Comparison of ENCODE assay signal across 2 cellular contexts in the genomic region with DNA sequence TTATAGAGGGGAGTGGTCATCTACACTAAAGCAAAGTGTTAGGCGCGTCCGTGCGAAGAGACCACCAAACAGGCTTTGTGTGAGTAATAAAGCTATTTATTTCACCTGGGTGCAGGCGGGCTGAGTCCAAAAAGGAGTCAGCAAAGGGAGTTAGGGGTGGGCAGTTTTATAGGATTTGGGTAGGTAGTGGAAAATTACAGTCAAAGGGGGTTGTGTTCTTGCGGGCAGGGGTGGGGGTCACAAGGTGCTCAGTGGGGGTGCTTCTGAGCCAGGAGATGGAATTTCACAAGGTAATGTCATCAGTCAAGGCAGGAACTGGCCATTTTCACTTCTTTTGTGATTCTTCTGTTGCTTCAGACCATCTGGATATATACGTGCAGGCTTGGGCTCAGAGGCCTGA.
TF ChIP-seq lines count a peak whose summit lies in the region.

No MANE protein-coding gene starts in this region.

TF ChIP-seq in HCT116, 20 proteins besides CTCF, POLR2A, EP300 and RAD21 (continued from another document):
- no peak for TF ChIP-seq JUND (IDR thresholded peaks at IDR 0.05)
- TF ChIP-seq EGR1 (IDR thresholded peaks at IDR 0.05; ENCODE audit: low read depth): no peak
- TF ChIP-seq ZFX (IDR thresholded peaks at IDR 0.05): no peak
- TF ChIP-seq, protein P1, sequence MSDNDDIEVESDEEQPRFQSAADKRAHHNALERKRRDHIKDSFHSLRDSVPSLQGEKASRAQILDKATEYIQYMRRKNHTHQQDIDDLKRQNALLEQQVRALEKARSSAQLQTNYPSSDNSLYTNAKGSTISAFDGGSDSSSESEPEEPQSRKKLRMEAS (IDR thresholded peaks at IDR 0.05): no peak
- TF ChIP-seq CBX3 (IDR thresholded peaks at IDR 0.05; ENCODE audit: low read depth): no peak
- TF ChIP-seq ELF1 (IDR thresholded peaks at IDR 0.05; ENCODE audit: borderline replicate concordance, low read depth): no peak
- TF ChIP-seq SP1 (IDR thresholded peaks at IDR 0.05; ENCODE audit: low read depth): no peak
- TF ChIP-seq, protein P2, sequence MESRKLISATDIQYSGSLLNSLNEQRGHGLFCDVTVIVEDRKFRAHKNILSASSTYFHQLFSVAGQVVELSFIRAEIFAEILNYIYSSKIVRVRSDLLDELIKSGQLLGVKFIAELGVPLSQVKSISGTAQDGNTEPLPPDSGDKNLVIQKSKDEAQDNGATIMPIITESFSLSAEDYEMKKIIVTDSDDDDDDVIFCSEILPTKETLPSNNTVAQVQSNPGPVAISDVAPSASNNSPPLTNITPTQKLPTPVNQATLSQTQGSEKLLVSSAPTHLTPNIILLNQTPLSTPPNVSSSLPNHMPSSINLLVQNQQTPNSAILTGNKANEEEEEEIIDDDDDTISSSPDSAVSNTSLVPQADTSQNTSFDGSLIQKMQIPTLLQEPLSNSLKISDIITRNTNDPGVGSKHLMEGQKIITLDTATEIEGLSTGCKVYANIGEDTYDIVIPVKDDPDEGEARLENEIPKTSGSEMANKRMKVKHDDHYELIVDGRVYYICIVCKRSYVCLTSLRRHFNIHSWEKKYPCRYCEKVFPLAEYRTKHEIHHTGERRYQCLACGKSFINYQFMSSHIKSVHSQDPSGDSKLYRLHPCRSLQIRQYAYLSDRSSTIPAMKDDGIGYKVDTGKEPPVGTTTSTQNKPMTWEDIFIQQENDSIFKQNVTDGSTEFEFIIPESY (IDR thresholded peaks at IDR 0.05; ENCODE audit: extremely low read depth, insufficient replicate concordance, low read length): no peak
- TF ChIP-seq, protein P3, sequence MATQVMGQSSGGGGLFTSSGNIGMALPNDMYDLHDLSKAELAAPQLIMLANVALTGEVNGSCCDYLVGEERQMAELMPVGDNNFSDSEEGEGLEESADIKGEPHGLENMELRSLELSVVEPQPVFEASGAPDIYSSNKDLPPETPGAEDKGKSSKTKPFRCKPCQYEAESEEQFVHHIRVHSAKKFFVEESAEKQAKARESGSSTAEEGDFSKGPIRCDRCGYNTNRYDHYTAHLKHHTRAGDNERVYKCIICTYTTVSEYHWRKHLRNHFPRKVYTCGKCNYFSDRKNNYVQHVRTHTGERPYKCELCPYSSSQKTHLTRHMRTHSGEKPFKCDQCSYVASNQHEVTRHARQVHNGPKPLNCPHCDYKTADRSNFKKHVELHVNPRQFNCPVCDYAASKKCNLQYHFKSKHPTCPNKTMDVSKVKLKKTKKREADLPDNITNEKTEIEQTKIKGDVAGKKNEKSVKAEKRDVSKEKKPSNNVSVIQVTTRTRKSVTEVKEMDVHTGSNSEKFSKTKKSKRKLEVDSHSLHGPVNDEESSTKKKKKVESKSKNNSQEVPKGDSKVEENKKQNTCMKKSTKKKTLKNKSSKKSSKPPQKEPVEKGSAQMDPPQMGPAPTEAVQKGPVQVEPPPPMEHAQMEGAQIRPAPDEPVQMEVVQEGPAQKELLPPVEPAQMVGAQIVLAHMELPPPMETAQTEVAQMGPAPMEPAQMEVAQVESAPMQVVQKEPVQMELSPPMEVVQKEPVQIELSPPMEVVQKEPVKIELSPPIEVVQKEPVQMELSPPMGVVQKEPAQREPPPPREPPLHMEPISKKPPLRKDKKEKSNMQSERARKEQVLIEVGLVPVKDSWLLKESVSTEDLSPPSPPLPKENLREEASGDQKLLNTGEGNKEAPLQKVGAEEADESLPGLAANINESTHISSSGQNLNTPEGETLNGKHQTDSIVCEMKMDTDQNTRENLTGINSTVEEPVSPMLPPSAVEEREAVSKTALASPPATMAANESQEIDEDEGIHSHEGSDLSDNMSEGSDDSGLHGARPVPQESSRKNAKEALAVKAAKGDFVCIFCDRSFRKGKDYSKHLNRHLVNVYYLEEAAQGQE (IDR thresholded peaks at IDR 0.05; ENCODE audit: low read depth): no peak
- TF ChIP-seq, protein P4, sequence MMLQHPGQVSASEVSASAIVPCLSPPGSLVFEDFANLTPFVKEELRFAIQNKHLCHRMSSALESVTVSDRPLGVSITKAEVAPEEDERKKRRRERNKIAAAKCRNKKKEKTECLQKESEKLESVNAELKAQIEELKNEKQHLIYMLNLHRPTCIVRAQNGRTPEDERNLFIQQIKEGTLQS (IDR thresholded peaks at IDR 0.05): no peak
- no peak for TF ChIP-seq SRF (IDR thresholded peaks at IDR 0.05; ENCODE audit: low read depth)
- TF ChIP-seq TCF7L2 (IDR thresholded peaks at IDR 0.05; ENCODE audit: borderline replicate concordance, extremely low read depth, insufficient read depth, insufficient read length): no peak
- no peak for TF ChIP-seq POLR2AphosphoS5 (IDR thresholded peaks at IDR 0.05; ENCODE audit: low read depth, low read length)

TF ChIP-seq in WTC11, 78 proteins besides CTCF, POLR2A, EP300 and RAD21 (continued from another document):
- TF ChIP-seq, protein P5, sequence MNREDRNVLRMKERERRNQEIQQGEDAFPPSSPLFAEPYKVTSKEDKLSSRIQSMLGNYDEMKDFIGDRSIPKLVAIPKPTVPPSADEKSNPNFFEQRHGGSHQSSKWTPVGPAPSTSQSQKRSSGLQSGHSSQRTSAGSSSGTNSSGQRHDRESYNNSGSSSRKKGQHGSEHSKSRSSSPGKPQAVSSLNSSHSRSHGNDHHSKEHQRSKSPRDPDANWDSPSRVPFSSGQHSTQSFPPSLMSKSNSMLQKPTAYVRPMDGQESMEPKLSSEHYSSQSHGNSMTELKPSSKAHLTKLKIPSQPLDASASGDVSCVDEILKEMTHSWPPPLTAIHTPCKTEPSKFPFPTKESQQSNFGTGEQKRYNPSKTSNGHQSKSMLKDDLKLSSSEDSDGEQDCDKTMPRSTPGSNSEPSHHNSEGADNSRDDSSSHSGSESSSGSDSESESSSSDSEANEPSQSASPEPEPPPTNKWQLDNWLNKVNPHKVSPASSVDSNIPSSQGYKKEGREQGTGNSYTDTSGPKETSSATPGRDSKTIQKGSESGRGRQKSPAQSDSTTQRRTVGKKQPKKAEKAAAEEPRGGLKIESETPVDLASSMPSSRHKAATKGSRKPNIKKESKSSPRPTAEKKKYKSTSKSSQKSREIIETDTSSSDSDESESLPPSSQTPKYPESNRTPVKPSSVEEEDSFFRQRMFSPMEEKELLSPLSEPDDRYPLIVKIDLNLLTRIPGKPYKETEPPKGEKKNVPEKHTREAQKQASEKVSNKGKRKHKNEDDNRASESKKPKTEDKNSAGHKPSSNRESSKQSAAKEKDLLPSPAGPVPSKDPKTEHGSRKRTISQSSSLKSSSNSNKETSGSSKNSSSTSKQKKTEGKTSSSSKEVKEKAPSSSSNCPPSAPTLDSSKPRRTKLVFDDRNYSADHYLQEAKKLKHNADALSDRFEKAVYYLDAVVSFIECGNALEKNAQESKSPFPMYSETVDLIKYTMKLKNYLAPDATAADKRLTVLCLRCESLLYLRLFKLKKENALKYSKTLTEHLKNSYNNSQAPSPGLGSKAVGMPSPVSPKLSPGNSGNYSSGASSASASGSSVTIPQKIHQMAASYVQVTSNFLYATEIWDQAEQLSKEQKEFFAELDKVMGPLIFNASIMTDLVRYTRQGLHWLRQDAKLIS (CRISPR knock-in tag; IDR thresholded peaks at IDR 0.05; ENCODE audit: borderline replicate concordance): no peak
